In the genomic region with DNA sequence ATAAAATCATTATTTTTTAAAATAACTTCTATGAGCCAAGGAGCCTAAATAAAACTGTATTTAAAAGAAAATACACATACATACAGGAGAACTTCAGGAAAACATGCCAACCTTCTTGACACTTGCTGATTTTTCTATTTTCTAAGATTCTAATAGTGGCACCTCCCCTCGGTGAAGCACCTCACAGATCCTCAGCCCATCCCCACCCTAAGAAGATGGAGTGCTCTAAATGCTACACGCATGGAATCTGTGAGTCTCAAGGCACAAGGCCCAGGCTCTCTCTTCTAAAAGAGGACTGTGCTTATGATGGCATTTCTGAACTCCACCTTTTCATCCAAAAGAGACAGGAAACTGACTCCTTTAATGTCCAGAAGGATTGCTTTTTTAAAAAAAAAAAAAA, we compare ENCODE assay signal across 35 cellular contexts.
"Had no signal": no experiment of that assay in that cellular context is flagged by ENCODE, and none has a peak within 500 bp of the region (broad histone marks: within the 10 kb centered on the region; RNA-seq: fewer than 3 reads in every experiment).

No MANE protein-coding gene starts in this region.

- H3K9me3 Mint-ChIP-seq: activated naive CD4-positive, alpha-beta T cell treated with anti-CD3 and anti-CD28 coated beads for 36 hours; activated naive CD4-positive, alpha-beta T cell treated with anti-CD3 and anti-CD28 coated beads, Interleukin-2, amount 10 ng/mL, durations not matched to agents 7 days and 5 days; activated naive CD4-positive, alpha-beta T cell treated with anti-CD3 and anti-CD28 coated beads, Interleukin-2, amount 50 U/mL, for 24 hours; activated naive CD4-positive, alpha-beta T cell treated with anti-CD3 and anti-CD28 coated beads, Interleukin-2, amount 50 U/mL, for 72 hours; activated naive CD8-positive, alpha-beta T cell treated with anti-CD3 and anti-CD28 coated beads for 36 hours; activated naive CD8-positive, alpha-beta T cell treated with anti-CD3 and anti-CD28 coated beads, Interleukin-2, amount 10 ng/mL, durations not matched to agents 7 days and 5 days; activated naive CD8-positive, alpha-beta T cell treated with anti-CD3 and anti-CD28 coated beads, Interleukin-2, amount 50 U/mL, for 24 hours; activated T-cell treated with anti-CD3 and anti-CD28 coated beads, Interleukin-2, amount 50 U/mL, for 24 hours; activated T-cell treated with anti-CD3 and anti-CD28 coated beads, Interleukin-2, amount 50 U/mL, for 4 hours; activated T-cell treated with anti-CD3 and anti-CD28 coated beads, Interleukin-2, amount 50 U/mL, for 72 hours; activated T-helper 1 cell treated with anti-CD3 and anti-CD28 coated beads, Interleukin-12 subunit alpha, Interleukin-12 subunit beta, Interleukin-2, Interleukin-4 antibody, amounts not matched to agents 30 ng/mL and 10 ng/mL and 1 ng/mL, durations not matched to agents 14 hours and 24 hours and 36 hours; activated T-helper 17 cell treated with anti-CD3 and anti-CD28 coated beads, Interleukin-2, amount 50 U/mL, for 72 hours; activated T-helper 2 cell treated with anti-CD3 and anti-CD28 coated beads, Interferon-gamma antibody, Interleukin-2, Interleukin-4, amounts not matched to agents 10 μg/mL and 5 μg/mL and 100 μg/mL, durations not matched to agents 14 hours and 24 hours and 36 hours; brain; central memory CD8-positive, alpha-beta T cell had no signal

- H3K27ac ChIP-seq: adrenal gland, ascending aorta, body of pancreas, brain microvascular endothelial cell, breast epithelium, cardiac muscle cell had no signal

- H3K9me3 ChIP-seq: adrenal gland, ascending aorta, body of pancreas, breast epithelium had no signal

- H3K27me3 ChIP-seq: adrenal gland, ascending aorta, body of pancreas, brain microvascular endothelial cell, breast epithelium, cardiac muscle cell had no signal

- H3K36me3 ChIP-seq: brain microvascular endothelial cell had no signal

- H3K4me1 ChIP-seq: adrenal gland, ascending aorta, breast epithelium had no signal

- ATAC-seq: activated naive CD4-positive, alpha-beta T cell treated with anti-CD3 and anti-CD28 coated beads, Interleukin-2, amount 50 U/mL, for 72 hours; activated naive CD8-positive, alpha-beta T cell treated with anti-CD3 and anti-CD28 coated beads, Interleukin-2, amount 50 U/mL, for 24 hours; activated T-cell treated with anti-CD3 and anti-CD28 coated beads, Interleukin-2, amount 50 U/mL, for 4 hours; activated T-cell treated with anti-CD3 and anti-CD28 coated beads, Interleukin-2, amount 50 U/mL, for 72 hours; activated T-helper 17 cell treated with anti-CD3 and anti-CD28 coated beads, Interleukin-2, amount 50 U/mL, for 72 hours; body of pancreas had no signal

- H3K27me3 Mint-ChIP-seq: activated naive CD4-positive, alpha-beta T cell treated with anti-CD3 and anti-CD28 coated beads, Interleukin-2, amount 10 ng/mL, durations not matched to agents 7 days and 5 days; activated naive CD4-positive, alpha-beta T cell treated with anti-CD3 and anti-CD28 coated beads, Interleukin-2, amount 50 U/mL, for 24 hours; activated naive CD8-positive, alpha-beta T cell; activated naive CD8-positive, alpha-beta T cell treated with anti-CD3 and anti-CD28 coated beads for 36 hours; activated naive CD8-positive, alpha-beta T cell treated with anti-CD3 and anti-CD28 coated beads, Interleukin-2, amount 10 ng/mL, durations not matched to agents 7 days and 5 days; activated naive CD8-positive, alpha-beta T cell treated with anti-CD3 and anti-CD28 coated beads, Interleukin-2, amount 50 U/mL, for 24 hours; activated T-cell treated with anti-CD3 and anti-CD28 coated beads, Interleukin-2, amount 50 U/mL, for 24 hours; activated T-helper 17 cell treated with anti-CD3 and anti-CD28 coated beads, Interleukin-2, amount 50 U/mL, for 72 hours; brain; central memory CD8-positive, alpha-beta T cell had no signal

- H3K27ac Mint-ChIP-seq: activated naive CD4-positive, alpha-beta T cell treated with anti-CD3 and anti-CD28 coated beads for 36 hours; activated naive CD4-positive, alpha-beta T cell treated with anti-CD3 and anti-CD28 coated beads, Interleukin-2, amount 10 ng/mL, durations not matched to agents 7 days and 5 days; activated naive CD4-positive, alpha-beta T cell treated with anti-CD3 and anti-CD28 coated beads, Interleukin-2, amount 50 U/mL, for 24 hours; activated naive CD4-positive, alpha-beta T cell treated with anti-CD3 and anti-CD28 coated beads, Interleukin-2, amount 50 U/mL, for 72 hours; activated naive CD8-positive, alpha-beta T cell; activated naive CD8-positive, alpha-beta T cell treated with anti-CD3 and anti-CD28 coated beads for 36 hours; activated naive CD8-positive, alpha-beta T cell treated with anti-CD3 and anti-CD28 coated beads, Interleukin-2, amount 10 ng/mL, durations not matched to agents 7 days and 5 days; activated naive CD8-positive, alpha-beta T cell treated with anti-CD3 and anti-CD28 coated beads, Interleukin-2, amount 50 U/mL, for 24 hours; activated T-cell treated with anti-CD3 and anti-CD28 coated beads, Interleukin-2, amount 50 U/mL, for 24 hours; activated T-cell treated with anti-CD3 and anti-CD28 coated beads, Interleukin-2, amount 50 U/mL, for 72 hours; activated T-helper 1 cell treated with anti-CD3 and anti-CD28 coated beads, Interleukin-12 subunit alpha, Interleukin-12 subunit beta, Interleukin-2, Interleukin-4 antibody, amounts not matched to agents 30 ng/mL and 10 ng/mL and 1 ng/mL, durations not matched to agents 14 hours and 24 hours and 36 hours had no signal

- H3K4me3 Mint-ChIP-seq: activated naive CD4-positive, alpha-beta T cell treated with anti-CD3 and anti-CD28 coated beads for 36 hours; activated naive CD4-positive, alpha-beta T cell treated with anti-CD3 and anti-CD28 coated beads, Interleukin-2, amount 10 ng/mL, durations not matched to agents 7 days and 5 days; activated naive CD4-positive, alpha-beta T cell treated with anti-CD3 and anti-CD28 coated beads, Interleukin-2, amount 50 U/mL, for 24 hours; activated naive CD8-positive, alpha-beta T cell; activated naive CD8-positive, alpha-beta T cell treated with anti-CD3 and anti-CD28 coated beads for 36 hours; activated naive CD8-positive, alpha-beta T cell treated with anti-CD3 and anti-CD28 coated beads, Interleukin-2, amount 10 ng/mL, durations not matched to agents 7 days and 5 days; activated naive CD8-positive, alpha-beta T cell treated with anti-CD3 and anti-CD28 coated beads, Interleukin-2, amount 50 U/mL, for 24 hours; activated T-cell treated with anti-CD3 and anti-CD28 coated beads, Interleukin-2, amount 50 U/mL, for 24 hours; activated T-cell treated with anti-CD3 and anti-CD28 coated beads, Interleukin-2, amount 50 U/mL, for 4 hours; activated T-cell treated with anti-CD3 and anti-CD28 coated beads, Interleukin-2, amount 50 U/mL, for 72 hours; activated T-helper 1 cell treated with anti-CD3 and anti-CD28 coated beads, Interleukin-12 subunit alpha, Interleukin-12 subunit beta, Interleukin-2, Interleukin-4 antibody, amounts not matched to agents 30 ng/mL and 10 ng/mL and 1 ng/mL, durations not matched to agents 14 hours and 24 hours and 36 hours; activated T-helper 17 cell treated with anti-CD3 and anti-CD28 coated beads, Interleukin-2, amount 50 U/mL, for 72 hours; brain; central memory CD8-positive, alpha-beta T cell had no signal

- H3K4me1 Mint-ChIP-seq: activated naive CD8-positive, alpha-beta T cell treated with anti-CD3 and anti-CD28 coated beads for 36 hours; brain; central memory CD8-positive, alpha-beta T cell had no signal

- H3K4me3 ChIP-seq: adrenal gland, ascending aorta, body of pancreas, breast epithelium, cardiac muscle cell had no signal

- DNase-seq: activated effector memory CD4-positive, alpha-beta T cell treated with anti-CD3 and anti-CD28 coated beads, Interleukin-2, amount 50 U/mL, for 16 hours; activated effector memory CD4-positive, alpha-beta T cell treated with Interleukin-2 at 50 U/mL for 16 hours; activated gamma-delta T cell; activated gamma-delta T cell treated with Interleukin-2 at 50 U/mL for 16 hours; activated naive CD4-positive, alpha-beta T cell; activated naive CD4-positive, alpha-beta T cell treated with anti-CD3 and anti-CD28 coated beads for 36 hours; activated naive CD4-positive, alpha-beta T cell treated with anti-CD3 and anti-CD28 coated beads, Interleukin-2, amount 10 ng/mL, durations not matched to agents 7 days and 5 days; activated naive CD4-positive, alpha-beta T cell treated with anti-CD3 and anti-CD28 coated beads, Interleukin-2, amount 50 U/mL, for 16 hours; activated naive CD4-positive, alpha-beta T cell treated with Interleukin-2 at 50 U/mL for 16 hours; activated naive CD8-positive, alpha-beta T cell treated with anti-CD3 and anti-CD28 coated beads for 36 hours; activated naive CD8-positive, alpha-beta T cell treated with anti-CD3 and anti-CD28 coated beads, Interleukin-2, amount 10 ng/mL, durations not matched to agents 7 days and 5 days; activated naive CD8-positive, alpha-beta T cell treated with anti-CD3 and anti-CD28 coated beads, Interleukin-2, amount 50 U/mL, for 24 hours; activated T-cell treated with anti-CD3 and anti-CD28 coated beads, Interleukin-2, amount 50 U/mL, for 1 hour; activated T-cell treated with anti-CD3 and anti-CD28 coated beads, Interleukin-2, amount 50 U/mL, for 24 hours; activated T-cell treated with anti-CD3 and anti-CD28 coated beads, Interleukin-2, amount 50 U/mL, for 4 hours; activated T-cell treated with anti-CD3 and anti-CD28 coated beads, Interleukin-2, amount 50 U/mL, for 48 hours; activated T-cell treated with anti-CD3 and anti-CD28 coated beads, Interleukin-2, amount 50 U/mL, for 72 hours; adrenal gland; amniotic stem cell; aorta; body of pancreas; brain microvascular endothelial cell; central memory CD4-positive, alpha-beta T cell; cerebellar nuclear complex had no signal
